ENCODE assay signal across 1 cellular context in genomic region chr4:87010192-87010591, GRCh38.
TF ChIP-seq lines count a peak whose summit lies in the region.

No MANE protein-coding gene starts in this region.

TF ChIP-seq in K562, 482 proteins besides CTCF, POLR2A, EP300 and RAD21 (continued from another document):
- TF ChIP-seq CHD7 (IDR thresholded peaks at IDR 0.05; ENCODE audit: low read depth, low read length) (no peak), ZNF133 (CRISPR knock-in tag; IDR thresholded peaks at IDR 0.05) (no peak), RBM22 (IDR thresholded peaks at IDR 0.05; ENCODE audit: low read depth, low read length, poor library complexity, severe bottlenecking) (no peak), GTF3C2 (IDR thresholded peaks at IDR 0.05; ENCODE audit: borderline replicate concordance, extremely low read depth, insufficient read length) (no peak), NFXL1 (CRISPR knock-in tag; IDR thresholded peaks at IDR 0.05) (no peak), ZNF124 (CRISPR knock-in tag; IDR thresholded peaks at IDR 0.05) (no peak), CBFA2T2 (conservative IDR thresholded peaks at IDR 0.05) (0 out of 2 replicates have a peak, but pooled peaks have one; percentile 10), MEIS2 (IDR thresholded peaks at IDR 0.05; ENCODE audit: partially characterized antibody) (peak; percentile 35), CSDE1 (IDR thresholded peaks at IDR 0.05) (no peak), NR0B1 (IDR thresholded peaks at IDR 0.05; ENCODE audit: partially characterized antibody) (no peak), COPS2 (conservative IDR thresholded peaks at IDR 0.05) (no peak), CAMTA2 (CRISPR knock-in tag; conservative IDR thresholded peaks at IDR 0.05) (no peak), SRSF1 (IDR thresholded peaks at IDR 0.05; ENCODE audit: low read depth, low read length) (no peak), CREM (IDR thresholded peaks at IDR 0.05; ENCODE audit: low read depth) (no peak), ZBTB11 (CRISPR knock-in tag; IDR thresholded peaks at IDR 0.05) (no peak), ZBTB49 (CRISPR knock-in tag; IDR thresholded peaks at IDR 0.05; ENCODE audit: borderline replicate concordance) (no peak), POLR3A (IDR thresholded peaks at IDR 0.05; ENCODE audit: borderline replicate concordance, extremely low read depth, insufficient read depth, insufficient read length) (no peak), NEUROD1 (IDR thresholded peaks at IDR 0.05; ENCODE audit: borderline replicate concordance, low read depth, low read length, partially characterized antibody) (no peak), L3MBTL2 (IDR thresholded peaks at IDR 0.05) (no peak), E2F6 (IDR thresholded peaks at IDR 0.05; ENCODE audit: borderline replicate concordance in 1 of 2, extremely low read depth in 1 of 2, insufficient read depth in 1 of 2, insufficient read length in 1 of 2, low read depth in 1 of 2, low read length in 1 of 2, poor library complexity in 1 of 2, severe bottlenecking in 1 of 2) (no peak), ZNF764 (CRISPR knock-in tag; IDR thresholded peaks at IDR 0.05; ENCODE audit: low read depth) (no peak), CBFA2T3 (IDR thresholded peaks at IDR 0.05) (peak; percentile 49), STAT6 (CRISPR knock-in tag; IDR thresholded peaks at IDR 0.05) (no peak)
